8 cellular contexts compared by ENCODE assay signal in the genomic region with DNA sequence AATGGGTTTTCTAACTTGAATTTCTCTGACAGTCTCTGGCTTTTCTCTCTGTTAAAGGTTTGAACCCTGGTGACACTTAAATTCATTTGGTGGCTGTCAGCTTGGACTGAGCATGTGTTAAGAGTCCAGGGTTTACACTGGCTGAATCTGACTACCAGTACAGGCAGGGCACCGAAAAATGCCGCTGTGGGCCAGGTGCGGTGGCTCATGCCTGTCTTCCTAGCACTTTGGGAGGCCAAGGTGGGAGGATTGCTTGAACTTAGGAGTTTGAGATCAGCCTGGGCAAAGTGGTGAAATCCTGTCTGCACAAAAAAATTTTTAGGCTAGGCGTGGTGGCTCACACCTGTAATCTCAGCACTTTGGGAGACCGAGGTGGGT. TPM values are rescaled to one million over a fixed set of nuclear protein-coding genes. Genes with fewer than 3 reads are reported as not detected.
DNase-seq lines count a peak whose midpoint lies in the region; ATAC-seq and TF ChIP-seq lines count a peak whose summit lies in the region.

No MANE protein-coding gene starts in this region.

- no peak overlapping the region for H2AFZ ChIP-seq in Loucy (ENCODE audit: low read length)

- peaks cover 4% of the 10 kb centered on the region; the same call in 1 of the 2 replicates for H3F3A ChIP-seq in Loucy (ENCODE audit: low read depth)

- peak overlapping the region; percentile 97 for H3K9ac ChIP-seq in Loucy (ENCODE audit: low read depth, low read length, poor library complexity, severe bottlenecking)
- peak overlapping the region; percentile 56 to 68 for H3K9ac ChIP-seq in duodenal mucosa (ENCODE audit: low read depth in 1 of 2, low read length in 2 of 2)

- TF ChIP-seq CTCF in C4-2B (conservative IDR thresholded peaks at IDR 0.05) (no peak), Loucy (conservative IDR thresholded peaks at IDR 0.05; ENCODE audit: low read length) (no peak)

- H3K9me2 ChIP-seq in Loucy (replicated peaks; ENCODE audit: low read depth, low read length): no peaks in the 10 kb centered on the region

- H3K4me1 Mint-ChIP-seq in naive thymus-derived CD8-positive, alpha-beta T cell: peaks cover 25 to 62% (median 58%) of the 10 kb centered on the region in 4 donors

- peak overlapping the region in 9 of 10 donors; percentile 89 to 100 (median 98) for H3K4me3 Mint-ChIP-seq in naive thymus-derived CD8-positive, alpha-beta T cell

- no peaks in the 10 kb centered on the region for H3K27me3 ChIP-seq in Loucy (ENCODE audit: insufficient read depth, low read length, poor library complexity, severe bottlenecking)
- no peaks in the 10 kb centered on the region for H3K27me3 ChIP-seq in duodenal mucosa (ENCODE audit: control insufficient read depth in 1 of 2, insufficient read depth in 2 of 2, low read length in 2 of 2)

- no peak for ATAC-seq in naive thymus-derived CD8-positive, alpha-beta T cell
- no peak for ATAC-seq in GM18511 (IDR thresholded peaks at IDR 0.05; ENCODE audit: unreplicated experiment)

- no peaks in the 10 kb centered on the region for H3K9me3 Mint-ChIP-seq in naive thymus-derived CD8-positive, alpha-beta T cell

- peaks cover 44% of the 10 kb centered on the region for H4K20me1 ChIP-seq in Loucy (ENCODE audit: insufficient read depth, low read length, poor library complexity, severe bottlenecking)

- H3K4me2 ChIP-seq in Loucy (ENCODE audit: low read depth, low read length, poor library complexity, severe bottlenecking): peak overlapping the region; percentile 84

- peak overlapping the region; percentile 97 for H3K4me3 ChIP-seq in Loucy (ENCODE audit: low read length, poor library complexity, severe bottlenecking)
- peak overlapping the region; percentile 81 to 85 for H3K4me3 ChIP-seq in duodenal mucosa (ENCODE audit: low read depth in 1 of 2, low read length in 2 of 2)

- peak overlapping the region in 9 of 10 donors; percentile 91 to 100 (median 99) for H3K27ac Mint-ChIP-seq in naive thymus-derived CD8-positive, alpha-beta T cell

- H3K9me3 ChIP-seq in Loucy (ENCODE audit: insufficient read depth, low read depth, low read length): no peaks in the 10 kb centered on the region
- no peaks in the 10 kb centered on the region for H3K9me3 ChIP-seq in duodenal mucosa (ENCODE audit: control insufficient read depth in 1 of 2, low read length in 2 of 2)

- H3K27me3 Mint-ChIP-seq in naive thymus-derived CD8-positive, alpha-beta T cell: no peaks in the 10 kb centered on the region

- peak overlapping the region; percentile 97 for H3K27ac ChIP-seq in C4-2B
- H3K27ac ChIP-seq in duodenal mucosa (ENCODE audit: low read depth, low read length): no peak overlapping the region

- H3K36me3 ChIP-seq in Loucy (ENCODE audit: insufficient read depth, low read length) (peaks cover 16% of the 10 kb centered on the region; the same call in 1 of the 2 replicates), duodenal mucosa (ENCODE audit: control insufficient read depth in 1 of 2, insufficient read depth in 2 of 2, low read length in 2 of 2) (peaks cover 6 to 23% of the 10 kb centered on the region in 2 donors)

- H3K36me3 Mint-ChIP-seq in naive thymus-derived CD8-positive, alpha-beta T cell: peaks cover 0 to 16% (median 0%) of the 10 kb centered on the region in 3 donors

- POLR2A ChIA-PET in naive thymus-derived CD8-positive, alpha-beta T cell (lab: Charles Lee): no interaction called here

- peaks cover 79% of the 10 kb centered on the region for H3K79me2 ChIP-seq in Loucy (ENCODE audit: insufficient read depth, low read length)

- DNase-seq in naive thymus-derived CD8-positive, alpha-beta T cell: peak in 1 of 10 donors; percentile 10
- DNase-seq in effector CD4-positive, alpha-beta T cell: no peak
- DNase-seq in NOMO-1 (lab: John Stamatoyannopoulos, UW; ENCODE audit: unreplicated experiment in 2 of 2): no peak
- no peak for DNase-seq in DMS79 (lab: John Stamatoyannopoulos, UW)

- H3K4me1 ChIP-seq in Loucy (ENCODE audit: insufficient read depth, low read length, poor library complexity, severe bottlenecking) (peaks cover 47% of the 10 kb centered on the region), duodenal mucosa (ENCODE audit: control insufficient read depth in 1 of 2, insufficient read depth in 2 of 2, low read length in 2 of 2) (peaks cover 53 to 61% of the 10 kb centered on the region in 2 donors)

RNA-seq across cellular contexts. Expression of a gene that starts 1.8 kb away (rescaled TPM):
- 10 to 100 TPM; 51.1 to 56.2 TPM for total RNA-seq in naive thymus-derived CD8-positive, alpha-beta T cell
- 10 to 100 TPM; 41.6 to 45.3 (median 44.4) TPM for polyA plus RNA-seq in naive thymus-derived CD8-positive, alpha-beta T cell

RNA-seq across cellular contexts. Expression of a gene that starts 4.2 kb away (rescaled TPM):
- total RNA-seq in naive thymus-derived CD8-positive, alpha-beta T cell: 10 to 100 TPM; 41.8 to 42.0 TPM
- 10 to 100 TPM; 12.9 to 27.3 (median 14.2) TPM for polyA plus RNA-seq in naive thymus-derived CD8-positive, alpha-beta T cell
